In genomic region chr2:203077458-203077857, GRCh38 we compare ENCODE assay signal across 23 cellular contexts.
A peak's percentile ranks its signal among the peaks of the same experiment; 100 is the strongest.
DNase-seq lines count a peak whose midpoint lies in the region; TF ChIP-seq lines count a peak whose summit lies in the region.
"Had no signal": no experiment of that assay in that cellular context is flagged by ENCODE, and none has a peak within 500 bp of the region (broad histone marks: within the 10 kb centered on the region; RNA-seq: fewer than 3 reads in every experiment).

No MANE protein-coding gene starts in this region.

- 72 to 78% methylated on average over 3 of the region's 3 CpGs for WGBS in tibial nerve, 2 donors

- H3K4me1 ChIP-seq in tibial nerve, result peaks cover 0 to 5% (median 0%) of the 10 kb centered on the region in 4 donors
- H3K4me1 ChIP-seq: breast epithelium, prostate gland, spleen, suprapubic skin had no signal

- peaks cover 0 to 36% (median 0%) of the 10 kb centered on the region in 3 donors for H3K36me3 ChIP-seq in tibial nerve
- H3K36me3 ChIP-seq: breast epithelium, prostate gland had no signal

- no peak for TF ChIP-seq POLR2A in tibial nerve (IDR thresholded peaks at IDR 0.05)

- peaks cover 0 to 10% (median 0%) of the 10 kb centered on the region in 4 donors for H3K9me3 ChIP-seq in tibial nerve
- H3K9me3 ChIP-seq: breast epithelium, prostate gland, suprapubic skin had no signal

- no peak overlapping the region for H3K4me3 ChIP-seq in tibial nerve
- H3K4me3 ChIP-seq: breast epithelium, prostate gland, SK-N-MC, spleen, suprapubic skin had no signal

- H3K27ac ChIP-seq in tibial nerve, result no peak overlapping the region
- H3K27ac ChIP-seq: breast epithelium, prostate gland, SK-N-MC, suprapubic skin had no signal

- TF ChIP-seq CTCF in tibial nerve (IDR thresholded peaks at IDR 0.05), result no peak

- peak; percentile 32 for DNase-seq in ACHN
- peak; percentile 3 for DNase-seq in HPDE6-E6E7 (ENCODE audit: extremely low spot score)
- DNase-seq in astrocyte of the hippocampus (ENCODE audit: low read depth, low spot score), result peak; percentile 19
- peak; percentile 47 for DNase-seq in fibroblast of the conjunctiva (ENCODE audit: low read depth)
- no peak for DNase-seq in 8988T
- no peak for DNase-seq in inferior parietal cortex (ENCODE audit: extremely low spot score)
- no peak for DNase-seq in tibial nerve (ENCODE audit: low spot score in 2 of 2)
- no peak for DNase-seq in NCI-H1105 (lab: John Stamatoyannopoulos, UW)
- DNase-seq: activated naive CD8-positive, alpha-beta T cell treated with anti-CD3 and anti-CD28 coated beads for 36 hours; CD8-positive, alpha-beta memory T cell; DMS79 treated with DMSO at 0.1 percent for 48 hours; effector CD4-positive, alpha-beta T cell; GOT3; left colon; NCI-H2081 treated with DMSO at 0.1 percent for 48 hours; NCI-H524 treated with DMSO at 0.1 percent for 48 hours; spleen; stimulated activated CD8-positive, alpha-beta memory T cell treated with anti-CD3 and anti-CD28 coated beads, Interleukin-4, amount 100 ng/mL, for 48 hours; T1000 had no signal

- in situ Hi-C loops in ACHN (cut with HindIII; ENCODE audit: low pct_ligation_motif_present, low pct_unique_long_range_greater_than_20kb, low sequenced_read_pairs), result no loop called here

- TF ChIP-seq EP300 in tibial nerve (IDR thresholded peaks at IDR 0.05), result no peak

- H3K27me3 ChIP-seq in tibial nerve, result no peaks in the 10 kb centered on the region
- H3K27me3 ChIP-seq: breast epithelium, spleen, suprapubic skin had no signal

Comparison
In these comparisons a context has a peak if more than half of its experiments do, and no peak if none do; other contexts are left out.
1. DNase-seq: peak in ACHN (single experiment), HPDE6-E6E7 (single experiment), astrocyte of the hippocampus (single experiment) and fibroblast of the conjunctiva (single experiment); none in 8988T (single experiment), inferior parietal cortex (single experiment), tibial nerve (0 of 2) and NCI-H1105 (single experiment).